In genomic region chr5:154857091-154857533, GRCh38 we compare ENCODE assay signal across 1 cellular context.
TF ChIP-seq lines count a peak whose summit lies in the region.

No MANE protein-coding gene starts in this region.

TF ChIP-seq in HepG2, 621 proteins besides CTCF, POLR2A, EP300 and RAD21 (continued from another document):
- TF ChIP-seq THYN1 (CRISPR knock-in tag; IDR thresholded peaks at IDR 0.05; ENCODE audit: borderline replicate concordance, low read depth) (no peak), KLF9 (CRISPR knock-in tag; IDR thresholded peaks at IDR 0.05; ENCODE audit: low read depth) (0 out of 2 replicates have a peak, but pooled peaks have one; percentile 1), ZNF484 (CRISPR knock-in tag; IDR thresholded peaks at IDR 0.05; ENCODE audit: borderline replicate concordance, low read depth) (no peak), HNF4G (IDR thresholded peaks at IDR 0.05; ENCODE audit: borderline replicate concordance, low read depth, low read length) (no peak), HNF4G (CRISPR knock-in tag; IDR thresholded peaks at IDR 0.05; ENCODE audit: borderline replicate concordance, low read depth) (no peak), RCOR2 (CRISPR knock-in tag; IDR thresholded peaks at IDR 0.05) (no peak), KIAA2018 (CRISPR knock-in tag; IDR thresholded peaks at IDR 0.05; ENCODE audit: borderline replicate concordance) (no peak)
